15 cellular contexts compared by ENCODE assay signal in genomic region chr15:52369030-52369429, GRCh38.
"Had no signal": no experiment of that assay in that cellular context is flagged by ENCODE, and none has a peak within 500 bp of the region (broad histone marks: within the 10 kb centered on the region; RNA-seq: fewer than 3 reads in every experiment).

No MANE protein-coding gene starts in this region.

- H3K9me3 Mint-ChIP-seq: naive B cell, nephron had no signal

- H3K27me3 ChIP-seq: pancreas, sigmoid colon had no signal

- H3K27ac ChIP-seq: pancreas, prostate gland, sigmoid colon had no signal

- H3K4me3 Mint-ChIP-seq: naive B cell, nephron had no signal

- H3K9me3 ChIP-seq: pancreas, prostate gland, sigmoid colon had no signal

- ATAC-seq: esophagus mucosa, left lobe of liver, pancreas had no signal

- H3K36me3 ChIP-seq: prostate gland had no signal

- H3K27me3 Mint-ChIP-seq: naive B cell had no signal

- H3K4me1 Mint-ChIP-seq: nephron had no signal

- H3K4me3 ChIP-seq: lung, pancreas, prostate gland, sigmoid colon had no signal

- H3K4me1 ChIP-seq: pancreas, prostate gland, sigmoid colon had no signal

- H3K27ac Mint-ChIP-seq: nephron had no signal

- DNase-seq: cortex of kidney; effector memory CD4-positive, alpha-beta T cell; mesenchymal stem cell; naive B cell; occipital lobe; pancreas; sigmoid colon; small intestine; stimulated activated CD4-positive, alpha-beta T cell treated with anti-CD3 and anti-CD28 coated beads, Interleukin-12 subunit alpha, Interleukin-12 subunit beta, amount 100 ng/mL, for 4 hours; stimulated activated naive CD4-positive, alpha-beta T cell treated with Interleukin-2 at 50 U/mL for 16 hours had no signal
